ENCODE assay signal across 24 cellular contexts in genomic region chr3:33936921-33937210, GRCh38.
"Had no signal": no experiment of that assay in that cellular context is flagged by ENCODE, and none has a peak within 500 bp of the region (broad histone marks: within the 10 kb centered on the region; RNA-seq: fewer than 3 reads in every experiment).

No MANE protein-coding gene starts in this region.

- H3K27me3 ChIP-seq: esophagus squamous epithelium, gastroesophageal sphincter, neutrophil, spleen, testis, tibial nerve, upper lobe of right lung, vagina had no signal

- H3K9me3 ChIP-seq: esophagus squamous epithelium, gastroesophageal sphincter, neutrophil, psoas muscle, spleen, testis, tibial nerve, upper lobe of right lung, vagina had no signal

- DNase-seq: effector memory CD8-positive, alpha-beta T cell; esophagus squamous epithelium; foreskin fibroblast; glutamatergic neuron; left colon; left ventricle myocardium superior; mesendoderm; naive B cell; psoas muscle; spleen; stimulated activated CD4-positive, alpha-beta T cell treated with anti-CD3 and anti-CD28 coated beads, Interleukin-15, amount 100 ng/mL, for 24 hours; stimulated activated CD4-positive, alpha-beta T cell treated with anti-CD3 and anti-CD28 coated beads, Interleukin-1b, Interleukin-23, amount 100 ng/mL, for 48 hours; stimulated activated CD4-positive, alpha-beta T cell treated with anti-CD3 and anti-CD28 coated beads, Interleukin-4, amount 100 ng/mL, for 24 hours; testis; upper lobe of right lung had no signal

- H3K36me3 Mint-ChIP-seq: stimulated activated memory B cell treated with anti-CD40 and anti-IgM and Interleukin-4, amounts not matched to agents 10 μg/mL and 1 μg/mL and 100 μg/mL, for 72 hours had no signal

- H3K4me1 Mint-ChIP-seq: naive B cell; stimulated activated memory B cell treated with anti-CD40 and anti-IgM and Interleukin-4, amounts not matched to agents 10 μg/mL and 1 μg/mL and 100 μg/mL, for 72 hours had no signal

- H3K4me3 ChIP-seq: esophagus squamous epithelium, gastroesophageal sphincter, psoas muscle, spleen, testis, tibial nerve, upper lobe of right lung, vagina had no signal

- H3K27me3 Mint-ChIP-seq: dendritic cell treated with granulocyte-macrophage colony-stimulating factor and Interleukin-4, amounts not matched to agents 40 ng/mL and 50 ng/mL, for 4 days had no signal

- H3K27ac ChIP-seq: epithelial cell of prostate, esophagus squamous epithelium, gastroesophageal sphincter, neutrophil, psoas muscle, spleen, testis, tibial nerve, upper lobe of right lung, vagina had no signal

- H3K4me3 Mint-ChIP-seq: dendritic cell treated with granulocyte-macrophage colony-stimulating factor and Interleukin-4, amounts not matched to agents 40 ng/mL and 50 ng/mL, for 4 days; effector memory CD8-positive, alpha-beta T cell; naive B cell; nephron; stimulated activated memory B cell treated with anti-CD40 and anti-IgM and Interleukin-4, amounts not matched to agents 10 μg/mL and 1 μg/mL and 100 μg/mL, for 72 hours; stimulated activated naive CD8-positive, alpha-beta T cell treated with anti-CD3 and anti-CD28 coated beads, Interleukin-15, Interleukin-2, amounts not matched to agents 100 ng/mL and 50 ng/mL, for 24 hours had no signal

- H3K27ac Mint-ChIP-seq: dendritic cell treated with granulocyte-macrophage colony-stimulating factor and Interleukin-4, amounts not matched to agents 40 ng/mL and 50 ng/mL, for 4 days; effector memory CD8-positive, alpha-beta T cell; naive B cell; nephron; stimulated activated memory B cell treated with anti-CD40 and anti-IgM and Interleukin-4, amounts not matched to agents 10 μg/mL and 1 μg/mL and 100 μg/mL, for 72 hours; stimulated activated naive CD8-positive, alpha-beta T cell treated with anti-CD3 and anti-CD28 coated beads, Interleukin-15, Interleukin-2, amounts not matched to agents 100 ng/mL and 50 ng/mL, for 24 hours had no signal

- H3K9me3 Mint-ChIP-seq: effector memory CD8-positive, alpha-beta T cell; stimulated activated memory B cell treated with anti-CD40 and anti-IgM and Interleukin-4, amounts not matched to agents 10 μg/mL and 1 μg/mL and 100 μg/mL, for 72 hours; stimulated activated naive CD8-positive, alpha-beta T cell treated with anti-CD3 and anti-CD28 coated beads, Interleukin-15, Interleukin-2, amounts not matched to agents 100 ng/mL and 50 ng/mL, for 24 hours had no signal

- H3K36me3 ChIP-seq: esophagus squamous epithelium, gastroesophageal sphincter, neutrophil, spleen, tibial nerve, upper lobe of right lung, vagina had no signal

- H3K4me1 ChIP-seq: esophagus squamous epithelium, gastroesophageal sphincter, psoas muscle, spleen, testis, tibial nerve, upper lobe of right lung, vagina had no signal
